9 cellular contexts compared by ENCODE assay signal in the genomic region with DNA sequence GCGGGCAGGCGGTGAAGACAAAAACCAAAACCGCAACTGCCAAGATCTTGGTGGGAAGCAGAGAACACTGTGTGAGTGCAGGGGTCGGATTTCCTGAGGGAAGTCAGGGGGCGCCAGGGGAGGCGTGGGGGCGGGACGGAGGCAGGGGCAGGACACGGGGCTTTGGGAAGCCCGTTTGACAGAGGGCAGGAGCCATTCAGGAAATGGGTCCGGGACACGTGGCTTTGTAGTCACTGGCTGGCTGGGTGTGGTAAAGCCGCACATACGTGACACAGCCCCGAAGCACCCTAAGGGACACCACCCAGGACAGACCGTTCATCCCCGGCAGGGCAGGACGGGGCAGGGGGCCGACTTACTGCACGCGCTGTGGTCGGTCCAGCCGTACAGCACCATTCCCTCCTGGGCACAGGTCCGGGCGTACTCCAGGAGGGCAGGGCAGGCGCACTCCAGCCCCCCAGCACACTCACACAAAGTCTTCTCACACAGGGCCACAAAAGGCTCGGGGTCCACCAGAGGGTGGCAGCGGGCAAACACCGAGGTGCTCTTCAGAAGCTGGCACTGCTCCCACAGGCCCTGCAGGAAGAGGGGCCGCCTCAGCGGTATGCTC. TPM values are rescaled to one million over a fixed set of nuclear protein-coding genes. Genes with fewer than 3 reads are reported as not detected.
DNase-seq lines count a peak whose midpoint lies in the region; TF ChIP-seq lines count a peak whose summit lies in the region.
"Had no signal": no experiment of that assay in that cellular context is flagged by ENCODE, and none has a peak within 500 bp of the region (broad histone marks: within the 10 kb centered on the region; RNA-seq: fewer than 3 reads in every experiment).

No MANE protein-coding gene starts in this region.

- H3K27me3 Mint-ChIP-seq in endothelial cell (ENCODE audit: unreplicated experiment) (peaks cover 9% of the 10 kb centered on the region), glutamatergic neuron (ENCODE audit: unreplicated experiment) (peaks cover 13% of the 10 kb centered on the region)

- DNase-seq in H7 (peak; percentile 78), hepatic stellate cell (ENCODE audit: low spot score) (peak; percentile 56), DMS 273 treated with DMSO at 0.1 percent for 48 hours (lab: John Stamatoyannopoulos, UW) (no peak), endothelial cell (ENCODE audit: low spot score) (no peak), glutamatergic neuron (no peak), DMS153 treated with DMSO at 0.1 percent for 48 hours (lab: John Stamatoyannopoulos, UW; ENCODE audit: unreplicated experiment) (no peak)
- DNase-seq in activated CD8-positive, alpha-beta memory T cell treated with anti-CD3 and anti-CD28 coated beads, Interleukin-2, amount 50 U/mL, for 4 hours: peak; percentile 32
- peak; percentile 32 to 55 for DNase-seq in stimulated activated CD4-positive, alpha-beta T cell treated with anti-CD3 and anti-CD28 coated beads, Interleukin-2, amount 100 ng/mL, for 24 hours
- DNase-seq: mammary epithelial cell had no signal

- H3K36me3 Mint-ChIP-seq in endothelial cell (ENCODE audit: low read depth, unreplicated experiment) (no peaks in the 10 kb centered on the region), glutamatergic neuron (ENCODE audit: unreplicated experiment) (no peaks in the 10 kb centered on the region)

- no peak overlapping the region for H3K4me3 ChIP-seq in H7 (ENCODE audit: insufficient read depth, low read depth, low read length)

- H3K27ac Mint-ChIP-seq in endothelial cell (ENCODE audit: unreplicated experiment) (no peak overlapping the region), glutamatergic neuron (ENCODE audit: unreplicated experiment) (no peak overlapping the region)

- H3K4me1 Mint-ChIP-seq in endothelial cell (ENCODE audit: unreplicated experiment) (peaks cover 22% of the 10 kb centered on the region), glutamatergic neuron (ENCODE audit: low read depth, unreplicated experiment) (peaks cover 9% of the 10 kb centered on the region)

- TF ChIP-seq CTCF in endothelial cell (IDR thresholded peaks at IDR 0.05; ENCODE audit: unreplicated experiment): no peak
- TF ChIP-seq CTCF in glutamatergic neuron (IDR thresholded peaks at IDR 0.05; ENCODE audit: partially characterized antibody, unreplicated experiment): no peak

- no peak overlapping the region for H3K4me3 Mint-ChIP-seq in endothelial cell (ENCODE audit: unreplicated experiment)
- H3K4me3 Mint-ChIP-seq in glutamatergic neuron (ENCODE audit: unreplicated experiment): no peak overlapping the region

- no peaks in the 10 kb centered on the region for H3K9me3 Mint-ChIP-seq in endothelial cell (ENCODE audit: unreplicated experiment)
- H3K9me3 Mint-ChIP-seq in glutamatergic neuron (ENCODE audit: unreplicated experiment): peaks cover 3% of the 10 kb centered on the region

- no peaks in the 10 kb centered on the region for H3K36me3 ChIP-seq in H7 (replicated peaks; ENCODE audit: control insufficient read depth, insufficient read depth, low read length)

- H3K27me3 ChIP-seq in H7 (ENCODE audit: control insufficient read depth, insufficient read depth, low read length): no peaks in the 10 kb centered on the region

RNA-seq across cellular contexts. Expression of a gene that starts 49.4 kb away (rescaled TPM):
- 1.6 and 2.3 TPM in 2 replicates for total RNA-seq in H7 (2014; rRNA removed; shearing (Covaris generic))
- 56.0 TPM for total RNA-seq in endothelial cell (ENCODE audit: unreplicated experiment)
- total RNA-seq in glutamatergic neuron (ENCODE audit: unreplicated experiment): 0.37 TPM

Comparison
In these comparisons a context has a peak if more than half of its experiments do, and no peak if none do; other contexts are left out.
1. DNase-seq: peak in H7 (single experiment), activated CD8-positive, alpha-beta memory T cell treated with anti-CD3 and anti-CD28 coated beads, Interleukin-2, amount 50 U/mL, for 4 hours (single experiment), hepatic stellate cell (single experiment) and stimulated activated CD4-positive, alpha-beta T cell treated with anti-CD3 and anti-CD28 coated beads, Interleukin-2, amount 100 ng/mL, for 24 hours (2 of 2); none in DMS 273 treated with DMSO at 0.1 percent for 48 hours (single experiment), endothelial cell (single experiment), glutamatergic neuron (single experiment) and DMS153 treated with DMSO at 0.1 percent for 48 hours (single experiment).
2. RNA of a gene that starts 49.4 kb away (total RNA-seq): 56.0 TPM in endothelial cell (single experiment); 1.6 to 2.3 TPM in H7 and 0.37 TPM in glutamatergic neuron (single experiment); every median in the first group is over 10 times any median in the second.